6 cellular contexts compared by ENCODE assay signal in the genomic region with DNA sequence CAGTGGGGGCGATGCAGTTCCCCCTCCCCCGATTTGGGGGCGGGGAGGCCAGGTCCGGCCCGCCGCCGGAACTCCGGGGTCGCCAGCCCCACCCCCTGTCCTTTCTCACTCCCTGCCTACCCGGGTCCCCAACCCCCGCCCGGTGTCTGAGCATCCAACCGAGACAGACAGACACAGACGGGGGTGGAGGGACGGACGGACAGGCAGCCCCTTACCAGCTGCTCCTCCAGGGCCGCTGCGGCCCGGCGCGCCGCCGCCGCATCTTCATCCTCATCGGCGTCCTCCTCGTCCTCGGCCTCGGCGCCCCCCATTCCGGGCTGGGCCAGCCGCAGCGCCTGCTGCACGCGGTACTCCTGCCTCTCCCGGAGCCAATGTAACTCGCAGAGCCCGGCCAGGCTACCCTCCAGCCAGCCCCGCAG. TPM values are rescaled to one million over a fixed set of nuclear protein-coding genes. Genes with fewer than 3 reads are reported as not detected.
DNase-seq lines count a peak whose midpoint lies in the region; ATAC-seq, FAIRE-seq and TF ChIP-seq lines count a peak whose summit lies in the region.

No MANE protein-coding gene starts in this region.

- H3K36me3 ChIP-seq in SK-N-MC (ENCODE audit: insufficient read depth, low read length) (no peaks in the 10 kb centered on the region), kidney epithelial cell (ENCODE audit: control insufficient read depth, insufficient read depth, low read length) (no peaks in the 10 kb centered on the region)

- DNase-seq in GM12891 (ENCODE audit: insufficient read length, low spot score) (no peak), SK-N-MC (ENCODE audit: low read depth, low spot score) (no peak), kidney epithelial cell (ENCODE audit: low read depth) (no peak), NCI-H2227 (lab: John Stamatoyannopoulos, UW; ENCODE audit: unreplicated experiment) (no peak)

- H3K9ac ChIP-seq in SK-N-MC (ENCODE audit: insufficient read length): no peak overlapping the region

- H3K27me3 ChIP-seq in kidney epithelial cell (ENCODE audit: control insufficient read depth, insufficient read depth, low read length): peaks cover 25% of the 10 kb centered on the region

- H3K9me3 ChIP-seq in SK-N-MC (ENCODE audit: low read depth, low read length): no peaks in the 10 kb centered on the region

- peak; percentile 28 for FAIRE-seq in GM12891 (lab: Jason Lieb, UNC)

- TF ChIP-seq POLR2A in GM12891 (IDR thresholded peaks at IDR 0.05; ENCODE audit: low read depth, low read length): no peak

- no peak overlapping the region for H3K27ac ChIP-seq in SK-N-MC

- no peak for TF ChIP-seq CTCF in kidney epithelial cell (IDR thresholded peaks at IDR 0.05; ENCODE audit: insufficient read depth, low read length, poor library complexity, severe bottlenecking)

- H3K4me3 ChIP-seq in SK-N-MC: peak overlapping the region; percentile 84
- H3K4me3 ChIP-seq in kidney epithelial cell (ENCODE audit: low read depth, low read length): peak overlapping the region; percentile 38

- ATAC-seq in GM19397 (IDR thresholded peaks at IDR 0.05; ENCODE audit: unreplicated experiment) (no peak), HG03097 (IDR thresholded peaks at IDR 0.05; ENCODE audit: low FRiP score, unreplicated experiment) (no peak)

TF ChIP-seq in GM12891, 5 proteins besides CTCF, POLR2A, EP300 and RAD21:
- TF ChIP-seq TAF1 (IDR thresholded peaks at IDR 0.05; ENCODE audit: low read depth, low read length) (no peak), POU2F2 (IDR thresholded peaks at IDR 0.05; ENCODE audit: low read depth, low read length) (no peak), SPI1 (IDR thresholded peaks at IDR 0.05; ENCODE audit: low read depth, low read length) (no peak), POLR2AphosphoS5 (IDR thresholded peaks at IDR 0.05; ENCODE audit: low read depth, low read length) (no peak), PAX5 (IDR thresholded peaks at IDR 0.05; ENCODE audit: insufficient read depth, low read length, severe bottlenecking) (no peak)

RNA-seq across cellular contexts. Expression of gene DACT3, which starts 0.4 kb away (rescaled TPM):
- polyA plus RNA-seq in GM12891 (2012; ENCODE audit: low read depth, missing spikeins): 1.7 TPM
- total RNA-seq in kidney epithelial cell: 0.14 and 0.33 TPM in 2 replicates

RNA-seq across cellular contexts. Expression of gene GNG8, which starts 24.6 kb away (rescaled TPM):
- 3.2 TPM for polyA plus RNA-seq in GM12891 (2012; ENCODE audit: low read depth, missing spikeins)
- not detected in 2 replicates for total RNA-seq in kidney epithelial cell

RNA-seq across cellular contexts. Expression of gene PTGIR, which starts 35.7 kb away (rescaled TPM):
- polyA plus RNA-seq in GM12891 (2012; ENCODE audit: low read depth, missing spikeins): 12.3 TPM
- total RNA-seq in kidney epithelial cell: 0.48 TPM in 1 of 2 replicates, not detected in the other

RNA-seq across cellular contexts. Expression of gene PRKD2, which starts 56.3 kb away (rescaled TPM):
- polyA plus RNA-seq in GM12891 (2012; ENCODE audit: low read depth, missing spikeins): 48.0 TPM
- total RNA-seq in kidney epithelial cell: 52.4 and 63.6 TPM in 2 replicates

RNA-seq across cellular contexts. Expression of gene CALM3, which starts 59.5 kb away (rescaled TPM):
- 361 TPM for polyA plus RNA-seq in GM12891 (2012; ENCODE audit: low read depth, missing spikeins)
- total RNA-seq in kidney epithelial cell: 103 and 127 TPM in 2 replicates
